In genomic region chr5:42828661-42829060, GRCh38 we compare ENCODE assay signal across 1 cellular context.
TF ChIP-seq lines count a peak whose summit lies in the region.

No MANE protein-coding gene starts in this region.

TF ChIP-seq in IMR-90, 13 proteins besides CTCF, POLR2A, EP300 and RAD21 (continued from another document):
- no peak for TF ChIP-seq ELK1 (IDR thresholded peaks at IDR 0.05; ENCODE audit: borderline replicate concordance, low read depth, low read length)
- no peak for TF ChIP-seq RFX5 (IDR thresholded peaks at IDR 0.05; ENCODE audit: low read depth, low read length)
- no peak for TF ChIP-seq RCOR1 (IDR thresholded peaks at IDR 0.05; ENCODE audit: insufficient replicate concordance, low read length)
- no peak for TF ChIP-seq FOS (IDR thresholded peaks at IDR 0.05; ENCODE audit: low read depth, low read length)
- TF ChIP-seq BHLHE40 (IDR thresholded peaks at IDR 0.05; ENCODE audit: low read depth, low read length): no peak
- TF ChIP-seq MXI1 (IDR thresholded peaks at IDR 0.05; ENCODE audit: borderline replicate concordance, low read depth, low read length): no peak
- TF ChIP-seq CEBPB (IDR thresholded peaks at IDR 0.05; ENCODE audit: low read depth, low read length): no peak
- TF ChIP-seq NFE2L2 (IDR thresholded peaks at IDR 0.05; ENCODE audit: low read depth, low read length): no peak
- TF ChIP-seq USF2 (IDR thresholded peaks at IDR 0.05; ENCODE audit: low read depth, low read length): no peak
- TF ChIP-seq SMC3 (IDR thresholded peaks at IDR 0.05; ENCODE audit: low read depth, low read length): no peak
- TF ChIP-seq CHD1 (IDR thresholded peaks at IDR 0.05; ENCODE audit: low read depth, low read length): no peak
- TF ChIP-seq MAZ (IDR thresholded peaks at IDR 0.05; ENCODE audit: borderline replicate concordance, low read depth, low read length): no peak
